Comparison of ENCODE assay signal across 13 cellular contexts in genomic region chr14:102739190-102739469, GRCh38.
"Had no signal": no experiment of that assay in that cellular context is flagged by ENCODE, and none has a peak within 500 bp of the region (broad histone marks: within the 10 kb centered on the region; RNA-seq: fewer than 3 reads in every experiment).

No MANE protein-coding gene starts in this region.

- H3K4me3 Mint-ChIP-seq: endodermal cell; naive thymus-derived CD8-positive, alpha-beta T cell; neural crest cell had no signal

- H3K27ac Mint-ChIP-seq: naive thymus-derived CD8-positive, alpha-beta T cell had no signal

- H3K27me3 ChIP-seq: heart left ventricle, sigmoid colon, suprapubic skin, thyroid gland had no signal

- H3K4me1 Mint-ChIP-seq: endodermal cell, neural crest cell had no signal

- ATAC-seq: naive thymus-derived CD8-positive, alpha-beta T cell; stimulated activated naive CD8-positive, alpha-beta T cell treated with anti-CD3 and anti-CD28 coated beads, Interleukin-15, Interleukin-2, amounts not matched to agents 100 U/mL and 50 U/mL, for 24 hours had no signal

- H3K27ac ChIP-seq: coronary artery, heart left ventricle, sigmoid colon, skin epidermis, suprapubic skin, thyroid gland had no signal

- H3K4me3 ChIP-seq: coronary artery, heart left ventricle, sigmoid colon, skin epidermis, suprapubic skin, thyroid gland had no signal

- H3K36me3 ChIP-seq: thyroid gland had no signal

- DNase-seq: effector CD4-positive, alpha-beta T cell; endodermal cell; heart left ventricle; hippocampal formation; mesendoderm; naive thymus-derived CD8-positive, alpha-beta T cell; sigmoid colon; stimulated activated naive CD8-positive, alpha-beta T cell treated with anti-CD3 and anti-CD28 coated beads, Interleukin-15, Interleukin-2, amounts not matched to agents 100 U/mL and 50 U/mL, for 24 hours; thyroid gland had no signal

- H3K27me3 Mint-ChIP-seq: naive thymus-derived CD8-positive, alpha-beta T cell had no signal
